In genomic region chr6:160983377-160983948, GRCh38 we compare ENCODE assay signal across 4 cellular contexts. TPM values are rescaled to one million over a fixed set of nuclear protein-coding genes. Genes with fewer than 3 reads are reported as not detected.
DNase-seq lines count a peak whose midpoint lies in the region; ATAC-seq, FAIRE-seq and TF ChIP-seq lines count a peak whose summit lies in the region.
"Not testable (repeated sequence)": the region's sequence is repeated elsewhere in the genome, so short reads cannot be mapped to it uniquely, and the experiment has no call there.

No MANE protein-coding gene starts in this region.

- not testable (repeated sequence) for H3K4me2 ChIP-seq in K562 (ENCODE audit: insufficient read depth, low read length)

- H3K27ac ChIP-seq in HEK293 (ENCODE audit: extremely low read depth, low read depth, low read length); K562 (ENCODE audit: extremely low read depth, low read depth, low read length); endodermal cell (ENCODE audit: low read depth, low read length); esophagus muscularis mucosa (replicated peaks in 1 of 4): not testable (repeated sequence)

- not testable (repeated sequence) for ATAC-seq in K562

- CTCF ChIA-PET in HEK293 (lab: Yijun Ruan, JAX); K562 (lab: Yijun Ruan, JAX; ENCODE audit: low intra/inter-chr PET ratio): not testable (repeated sequence)

- not testable (repeated sequence) for DNase-seq in K562 (ENCODE audit: extremely low read depth in 1 of 4, low spot score in 3 of 4); endodermal cell
- DNase-seq in esophagus muscularis mucosa (ENCODE audit: extremely low spot score) = peak; percentile 60

- WGBS in K562 (ENCODE audit: insufficient coverage, low coverage, missing lambda C conversion rate) = 28% methylated on average over 3 of the region's 3 CpGs
- WGBS in endodermal cell (ENCODE audit: insufficient coverage in 1 of 2, insufficient read length in 1 of 2), 2 experiments = 92 to 100% methylated on average over 1 to 3 of the region's 3 CpGs
- 92% methylated on average over 2 of the region's 3 CpGs for WGBS in esophagus muscularis mucosa

- POLR2A ChIA-PET in HEK293 (lab: Yijun Ruan, JAX); K562 (lab: Yijun Ruan, JAX): not testable (repeated sequence)

- H3K9me1 ChIP-seq in K562 (ENCODE audit: control insufficient read depth, insufficient read depth, low read length) = not testable (repeated sequence)

- TF ChIP-seq EP300 in K562 (IDR thresholded peaks at IDR 0.05; ENCODE audit: low read length); esophagus muscularis mucosa (IDR thresholded peaks at IDR 0.05): not testable (repeated sequence)

- not testable (repeated sequence) for H3K27me3 Mint-ChIP-seq in endodermal cell (ENCODE audit: insufficient read depth)

- H3K36me3 Mint-ChIP-seq in endodermal cell (ENCODE audit: low read depth) = peaks cover 50% of the 10 kb centered on the region

- H3K27ac Mint-ChIP-seq in endodermal cell = not testable (repeated sequence)

- TF ChIP-seq RAD21 in K562 (CRISPR knock-in tag; conservative IDR thresholded peaks at IDR 0.05 in 1 of 2, IDR thresholded peaks at IDR 0.05 in 1 of 2) = not testable (repeated sequence)

- TF ChIP-seq POLR2A in K562 (conservative IDR thresholded peaks at IDR 0.05); esophagus muscularis mucosa (IDR thresholded peaks at IDR 0.05; ENCODE audit: low read depth): not testable (repeated sequence)

- not testable (repeated sequence) for FAIRE-seq in K562 (lab: Jason Lieb, UNC)

- in situ Hi-C loops in K562 (cut with MboI) = not testable (repeated sequence)

- H3K4me3 ChIP-seq in HEK293 (ENCODE audit: low read depth, low read length); K562; esophagus muscularis mucosa: not testable (repeated sequence)
- peak overlapping the region; percentile 71 for H3K4me3 ChIP-seq in endodermal cell (ENCODE audit: low read length)

- not testable (repeated sequence) for H3K27me3 ChIP-seq in K562 (ENCODE audit: control insufficient read depth in 2 of 2, insufficient read depth in 2 of 2, low read length in 2 of 2); endodermal cell (ENCODE audit: control insufficient read depth, insufficient read depth, low read length, poor library complexity, severe bottlenecking); esophagus muscularis mucosa

- H3K9me3 ChIP-seq in HEK293 (ENCODE audit: control insufficient read depth, insufficient read depth, low read depth, low read length); K562 (replicated peaks; ENCODE audit: control insufficient read depth, insufficient read depth, low read depth, low read length); esophagus muscularis mucosa: not testable (repeated sequence)
- peaks cover 93% of the 10 kb centered on the region for H3K9me3 ChIP-seq in endodermal cell (ENCODE audit: control insufficient read depth, low read length)

- not testable (repeated sequence) for TF ChIP-seq CTCF in HEK293 (tag by site-specific recombination; IDR thresholded peaks at IDR 0.05); K562 (IDR thresholded peaks at IDR 0.05 in 2 of 3, conservative IDR thresholded peaks at IDR 0.05 in 1 of 3; ENCODE audit: insufficient read depth in 2 of 3, low read depth in 1 of 3, low read length in 3 of 3); endodermal cell (conservative IDR thresholded peaks at IDR 0.05); esophagus muscularis mucosa (IDR thresholded peaks at IDR 0.05)

- H3K9me3 Mint-ChIP-seq in endodermal cell = peaks cover 90% of the 10 kb centered on the region

- BruUV-seq in K562 (replicated peaks; lab: Mats Ljungman, UMichigan) = not testable (repeated sequence)

- not testable (repeated sequence) for H3K79me2 ChIP-seq in K562 (ENCODE audit: control insufficient read depth, insufficient read depth, low read length)

- intact Hi-C loops in K562 (cut with micrococcal nuclease); esophagus muscularis mucosa (cut with DNase I): not testable (repeated sequence)

- H4K20me1 ChIP-seq in K562 (replicated peaks; ENCODE audit: control insufficient read depth, insufficient read depth, low read length) = not testable (repeated sequence)

- H3K9ac ChIP-seq in K562 (ENCODE audit: insufficient read depth in 1 of 2, low read depth in 2 of 2, low read length in 2 of 2); endodermal cell (ENCODE audit: extremely low read depth, low read length, poor library complexity, severe bottlenecking): not testable (repeated sequence)

- H3K4me1 Mint-ChIP-seq in endodermal cell = not testable (repeated sequence)

- not testable (repeated sequence) for H2AFZ ChIP-seq in K562 (ENCODE audit: low read depth, low read length)

- not testable (repeated sequence) for H3K36me3 ChIP-seq in HEK293 (ENCODE audit: control insufficient read depth in 2 of 2, insufficient read depth in 1 of 2, low read length in 2 of 2); K562 (ENCODE audit: control insufficient read depth, insufficient read depth, low read length); endodermal cell (ENCODE audit: control insufficient read depth, insufficient read depth, low read length); esophagus muscularis mucosa

- not testable (repeated sequence) for H3K4me3 Mint-ChIP-seq in endodermal cell

- H3K4me1 ChIP-seq in HEK293 (ENCODE audit: control insufficient read depth, insufficient read depth, low read length); K562 (replicated peaks in 1 of 2; ENCODE audit: control insufficient read depth in 2 of 2, insufficient read depth in 2 of 2, low read length in 2 of 2); endodermal cell (ENCODE audit: control insufficient read depth, insufficient read depth, low read length): not testable (repeated sequence)
- peaks cover 0 to 14% (median 5%) of the 10 kb centered on the region in 4 donors for H3K4me1 ChIP-seq in esophagus muscularis mucosa

TF ChIP-seq in HEK293, 187 proteins besides CTCF, POLR2A, EP300 and RAD21:
- TF ChIP-seq SETDB1 (IDR thresholded peaks at IDR 0.05; ENCODE audit: insufficient read length, low read length) (peak; percentile 95), ZNF626 (tag by site-specific recombination; IDR thresholded peaks at IDR 0.05) (peak; percentile 80; the same call in 1 of the 2 replicates), TRIM28 (IDR thresholded peaks at IDR 0.05; ENCODE audit: borderline replicate concordance, low read length) (peak; percentile 37; the same call in 1 of the 2 replicates)

TF ChIP-seq in K562, 482 proteins besides CTCF, POLR2A, EP300 and RAD21 (continues in another document):
- TF ChIP-seq MTA3 (IDR thresholded peaks at IDR 0.05; ENCODE audit: borderline replicate concordance) (peak; percentile 29; the same call in 1 of the 2 replicates), ZFP36 (IDR thresholded peaks at IDR 0.05; ENCODE audit: low read depth, low read length, partially characterized antibody) (peak; percentile 79), CBX3 (IDR thresholded peaks at IDR 0.05; ENCODE audit: borderline replicate concordance in 1 of 2, low read length in 2 of 2) (peak in 1 of 2 experiments; percentile 97; a peak in 2 of 3 replicates), HLTF (IDR thresholded peaks at IDR 0.05) (0 out of 2 replicates have a peak, but pooled peaks have one; percentile 49), TRIM24 (IDR thresholded peaks at IDR 0.05) (0 out of 4 replicates have a peak, but pooled peaks of 1 of the 2 experiments have one; percentile 33), ZNF280A (IDR thresholded peaks at IDR 0.05; ENCODE audit: low read depth, partially characterized antibody) (peak; percentile 87), CBX5 (IDR thresholded peaks at IDR 0.05; ENCODE audit: borderline replicate concordance, low read depth) (peak; percentile 98)

RNA-seq across cellular contexts. Expression of gene MAP3K4, which starts 8.1 kb away (rescaled TPM):
- total RNA-seq in K562 (2011; cell fraction: chromatin; rRNA removed; ENCODE audit: low replicate concordance) = 89.3 and 263 TPM in 2 replicates
- total RNA-seq in K562 (2011; cell fraction: nucleolus; rRNA removed) = 37.0 and 55.8 TPM in 2 replicates
- total RNA-seq in K562 (2011; cell fraction: nucleoplasm; rRNA removed) = 93.4 and 112 TPM in 2 replicates
- 47.3 and 48.9 TPM in 2 replicates for total RNA-seq in K562 (2014; rRNA removed)
- 60.0 and 68.2 TPM in 2 replicates for total RNA-seq in K562 (2014; rRNA removed; fragmentation: Illumina TruSeq; extraction: Trizol)
- total RNA-seq in K562 (2015; rRNA removed; fragmentation: Illumina TruSeq; extraction: Trizol) = 60.3 and 62.6 TPM in 2 replicates
- total RNA-seq in K562 (2021) = 74.2 and 77.2 TPM in 2 replicates
- polyA plus RNA-seq in K562 (2011; rRNA removed) = 39.0 and 45.1 TPM in 2 replicates
- 16.5 and 25.0 TPM in 2 replicates for polyA plus RNA-seq in K562 (2011; cell fraction: cytosol; rRNA removed)
- 109 and 122 TPM in 2 replicates for polyA plus RNA-seq in K562 (2011; cell fraction: nucleus; rRNA removed)
- 24.3 and 31.1 TPM in 2 replicates for polyA plus RNA-seq in K562 (2012)
- 39.4 and 51.8 TPM in 2 replicates for polyA plus RNA-seq in K562 (2014; fragmentation: Illumina TruSeq; extraction: Trizol)
- 10 to 100 TPM; 21.0 to 24.0 TPM for polyA plus RNA-seq in K562 (2014; fragmentation: Nextera tagmentation; extraction: Ambion mirVana)
- 40.6 and 44.9 TPM in 2 replicates for polyA plus RNA-seq in K562 (2014; rRNA removed)
- 96.3 and 107 TPM in 2 replicates for polyA minus RNA-seq in K562 (2011; rRNA and poly(A)+ RNA removed)
- 24.5 and 37.7 TPM in 2 replicates for polyA minus RNA-seq in K562 (2011; cell fraction: cytosol; rRNA and poly(A)+ RNA removed)
- polyA minus RNA-seq in K562 (2011; cell fraction: nucleus; rRNA and poly(A)+ RNA removed) = 86.0 and 138 TPM in 2 replicates
- 100 to 1,000 TPM in 1 of 2 donors, 10 to 100 TPM in 1; 82.8 to 105 TPM for total RNA-seq in endodermal cell
- 33.1 TPM for polyA plus RNA-seq in endodermal cell (2013, experiment 1 of 2)
- 31.5 TPM for polyA plus RNA-seq in endodermal cell (2013, experiment 2 of 2)
- total RNA-seq in esophagus muscularis mucosa = 10 to 100 TPM; 17.9 to 22.8 (median 21.5) TPM
